ENCODE assay signal across 8 cellular contexts in genomic region chr11:808427-809286, GRCh38. TPM values are rescaled to one million over a fixed set of nuclear protein-coding genes. Genes with fewer than 3 reads are reported as not detected.
DNase-seq lines count a peak whose midpoint lies in the region; ATAC-seq and TF ChIP-seq lines count a peak whose summit lies in the region.

No MANE protein-coding gene starts in this region.

- peaks cover 62% of the 10 kb centered on the region for H3K4me1 ChIP-seq in left ventricle myocardium inferior

- peaks cover 25% of the 10 kb centered on the region for H3K36me3 ChIP-seq in left ventricle myocardium inferior

- TF ChIP-seq CTCF in CD14-positive monocyte (IDR thresholded peaks at IDR 0.05) = no peak
- TF ChIP-seq CTCF in left ventricle myocardium inferior (IDR thresholded peaks at IDR 0.05; ENCODE audit: borderline replicate concordance) = no peak

- ATAC-seq in HG03135 (IDR thresholded peaks at IDR 0.05; ENCODE audit: unreplicated experiment) (peak; percentile 0), HG02759 (IDR thresholded peaks at IDR 0.05; ENCODE audit: unreplicated experiment) (no peak)
- ATAC-seq in activated T-cell treated with anti-CD3 and anti-CD28 coated beads, Interleukin-2, amount 50 U/mL, for 72 hours (replicated peaks in 1 of 2) = no peak

- H3K9me3 Mint-ChIP-seq in CD14-positive monocyte = peaks cover 0 to 2% (median 0%) of the 10 kb centered on the region in 7 donors
- H3K9me3 Mint-ChIP-seq in activated T-cell treated with anti-CD3 and anti-CD28 coated beads, Interleukin-2, amount 50 U/mL, for 72 hours = no peaks in the 10 kb centered on the region

- peak overlapping the region; percentile 96 to 100 (median 98) for H3K27ac Mint-ChIP-seq in CD14-positive monocyte
- peak overlapping the region; percentile 97 for H3K27ac Mint-ChIP-seq in activated T-cell treated with anti-CD3 and anti-CD28 coated beads, Interleukin-2, amount 50 U/mL, for 72 hours

- DNase-seq in CD14-positive monocyte (ENCODE audit: low spot score) = no peak
- peak; percentile 46 to 48 for DNase-seq in activated T-cell treated with anti-CD3 and anti-CD28 coated beads, Interleukin-2, amount 50 U/mL, for 72 hours
- no peak for DNase-seq in left ventricle myocardium inferior
- DNase-seq in NCI-H146 (lab: John Stamatoyannopoulos, UW) = no peak
- no peak for DNase-seq in NCI-H446 (lab: John Stamatoyannopoulos, UW)

- H3K27me3 ChIP-seq in left ventricle myocardium inferior (ENCODE audit: low read depth) = no peaks in the 10 kb centered on the region

- peak overlapping the region; percentile 98 for H3K27ac ChIP-seq in left ventricle myocardium inferior (replicated peaks)
- H3K27ac ChIP-seq in skin epidermis = peak overlapping the region; percentile 83 to 100 (median 98)

- H3K9me3 ChIP-seq in left ventricle myocardium inferior (replicated peaks) = no peaks in the 10 kb centered on the region

- H3K36me3 Mint-ChIP-seq in CD14-positive monocyte = peaks cover 20 to 27% of the 10 kb centered on the region in 2 donors
- H3K36me3 Mint-ChIP-seq in activated T-cell treated with anti-CD3 and anti-CD28 coated beads, Interleukin-2, amount 50 U/mL, for 72 hours (ENCODE audit: insufficient read depth in 2 of 2) = peaks cover 5 to 12% of the 10 kb centered on the region in 2 donors

- peaks cover 0 to 5% (median 2%) of the 10 kb centered on the region in 3 donors for H3K27me3 Mint-ChIP-seq in CD14-positive monocyte (ENCODE audit: low read depth in 3 of 3)
- no peaks in the 10 kb centered on the region for H3K27me3 Mint-ChIP-seq in activated T-cell treated with anti-CD3 and anti-CD28 coated beads, Interleukin-2, amount 50 U/mL, for 72 hours (ENCODE audit: low read depth)

- H3K4me3 Mint-ChIP-seq in CD14-positive monocyte = peak overlapping the region; percentile 90 to 93
- H3K4me3 Mint-ChIP-seq in activated T-cell treated with anti-CD3 and anti-CD28 coated beads, Interleukin-2, amount 50 U/mL, for 72 hours = peak overlapping the region; percentile 90 to 98

- peak overlapping the region; percentile 99 for H3K4me3 ChIP-seq in left ventricle myocardium inferior
- H3K4me3 ChIP-seq in skin epidermis = peak overlapping the region; percentile 84 to 99 (median 96)

- peaks cover 48% of the 10 kb centered on the region for H3K4me1 Mint-ChIP-seq in CD14-positive monocyte
- H3K4me1 Mint-ChIP-seq in activated T-cell treated with anti-CD3 and anti-CD28 coated beads, Interleukin-2, amount 50 U/mL, for 72 hours (ENCODE audit: low read depth) = peaks cover 46% of the 10 kb centered on the region

- intact Hi-C loops in CD14-positive monocyte (cut with micrococcal nuclease) = loop anchor here (1.0 to 5.0 kb wide), 3 partner anchors 11 to 34 kb away; partner anchors contain the start of genes POLR2L (in 1 of the 2) and TSPAN4 (in 1 of the 2)
- intact Hi-C loops in left ventricle myocardium inferior (cut with micrococcal nuclease) = no loop called here

RNA-seq across cellular contexts. Expression of gene RPLP2, which starts 1.1 kb away (rescaled TPM):
- polyA plus RNA-seq in CD14-positive monocyte = 100 to 1,000 TPM; 879 to 990 TPM
- total RNA-seq in activated T-cell treated with anti-CD3 and anti-CD28 coated beads, Interleukin-2, amount 50 U/mL, for 72 hours = 1,000 to 10,000 TPM; 3,054 to 3,114 TPM
- total RNA-seq in left ventricle myocardium inferior = 871 TPM

RNA-seq across cellular contexts. Expression of gene PIDD1, which starts 3.6 kb away (rescaled TPM):
- 1 to 10 TPM; 1.6 to 2.6 TPM for polyA plus RNA-seq in CD14-positive monocyte
- 10 to 100 TPM; 25.2 to 34.2 TPM for total RNA-seq in activated T-cell treated with anti-CD3 and anti-CD28 coated beads, Interleukin-2, amount 50 U/mL, for 72 hours
- 7.1 TPM for total RNA-seq in left ventricle myocardium inferior

RNA-seq across cellular contexts. Expression of gene PNPLA2, which starts 10.1 kb away (rescaled TPM):
- 10 to 100 TPM; 26.8 to 35.0 TPM for polyA plus RNA-seq in CD14-positive monocyte
- total RNA-seq in activated T-cell treated with anti-CD3 and anti-CD28 coated beads, Interleukin-2, amount 50 U/mL, for 72 hours = 10 to 100 TPM; 64.5 to 77.1 TPM
- total RNA-seq in left ventricle myocardium inferior = 300 TPM

RNA-seq across cellular contexts. Expression of gene SLC25A22, which starts 10.6 kb away (rescaled TPM):
- polyA plus RNA-seq in CD14-positive monocyte = 1 to 10 TPM; 4.4 to 5.6 TPM
- 10 to 100 TPM; 30.8 to 40.2 TPM for total RNA-seq in activated T-cell treated with anti-CD3 and anti-CD28 coated beads, Interleukin-2, amount 50 U/mL, for 72 hours
- 3.9 TPM for total RNA-seq in left ventricle myocardium inferior

RNA-seq across cellular contexts. Expression of gene CEND1, which starts 18.8 kb away (rescaled TPM):
- polyA plus RNA-seq in CD14-positive monocyte = not detected
- 1 to 10 TPM; 1.4 to 1.6 TPM for total RNA-seq in activated T-cell treated with anti-CD3 and anti-CD28 coated beads, Interleukin-2, amount 50 U/mL, for 72 hours
- total RNA-seq in left ventricle myocardium inferior = not detected

Comparison
In these comparisons a context has a peak if more than half of its experiments do, and no peak if none do; other contexts are left out.
1. DNase-seq: peak in activated T-cell treated with anti-CD3 and anti-CD28 coated beads, Interleukin-2, amount 50 U/mL, for 72 hours (2 of 2); none in CD14-positive monocyte (single experiment), left ventricle myocardium inferior (single experiment), NCI-H146 (single experiment) and NCI-H446 (0 of 2).